8 cellular contexts compared by ENCODE assay signal in the genomic region with DNA sequence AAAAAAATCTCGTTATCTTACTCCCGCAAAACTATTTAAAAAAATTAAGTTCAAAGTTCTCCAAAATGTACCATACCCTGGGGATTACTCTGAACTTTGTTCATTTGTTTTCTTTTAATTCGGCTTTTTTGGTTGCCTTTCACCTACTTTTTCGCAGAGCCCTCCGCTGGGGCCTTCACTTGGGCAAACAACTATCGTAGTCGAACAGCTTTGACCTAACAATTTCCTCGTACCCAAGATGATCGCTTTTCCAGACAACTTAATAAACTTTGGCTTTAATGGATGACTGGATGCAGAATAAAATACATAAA. TPM values are rescaled to one million over a fixed set of nuclear protein-coding genes. Genes with fewer than 3 reads are reported as not detected.
DNase-seq lines count a peak whose midpoint lies in the region; ATAC-seq, FAIRE-seq and TF ChIP-seq lines count a peak whose summit lies in the region.

No MANE protein-coding gene starts in this region.

- H3K4me3 ChIP-seq in AG04450 (ENCODE audit: low read depth, low read length) (peak overlapping the region; percentile 66), muscle layer of colon (ENCODE audit: low read depth in 1 of 2, low read length in 2 of 2) (peak overlapping the region; percentile 56 to 75)

- TSS peak; percentile 75 for BruUV-seq in MCF 10A (replicated peaks; lab: Mats Ljungman, UMichigan)

- H3K27ac ChIP-seq in AG04450 (ENCODE audit: low read depth, low read length) (peak overlapping the region; percentile 33), muscle layer of colon (ENCODE audit: low read depth, low read length) (peak overlapping the region; percentile 74)

- H3K27me3 ChIP-seq in AG04450 (ENCODE audit: control insufficient read depth, insufficient read depth, low read length) (no peaks in the 10 kb centered on the region), muscle layer of colon (ENCODE audit: control insufficient read depth in 1 of 2, insufficient read depth in 2 of 2, low read length in 2 of 2) (no peaks in the 10 kb centered on the region)

- peak; percentile 3 for ATAC-seq in HG03159 (IDR thresholded peaks at IDR 0.05; ENCODE audit: unreplicated experiment)

- FAIRE-seq in frontal cortex (lab: Jason Lieb, UNC) = no peak

- H3K4me1 ChIP-seq in muscle layer of colon (ENCODE audit: insufficient read depth, low read length) = peaks cover 38% of the 10 kb centered on the region

- H3K36me3 ChIP-seq in muscle layer of colon (ENCODE audit: insufficient read depth, low read length) = no peaks in the 10 kb centered on the region

- H3K9me3 ChIP-seq in AG04450 (ENCODE audit: control insufficient read depth, insufficient read depth, low read length) = no peaks in the 10 kb centered on the region; the same call in 1 of the 2 replicates
- H3K9me3 ChIP-seq in muscle layer of colon (ENCODE audit: low read length) = no peaks in the 10 kb centered on the region

- DNase-seq in AG04450 (ENCODE audit: low read depth, low spot score) = no peak
- no peak for DNase-seq in MCF 10A (ENCODE audit: unreplicated experiment)
- no peak for DNase-seq in GOT3 (lab: John Stamatoyannopoulos, UW)
- DNase-seq in glutamatergic neuron = no peak
- no peak for DNase-seq in frontal cortex (ENCODE audit: low spot score in 2 of 2)
- DNase-seq in mucosa of gallbladder (ENCODE audit: low spot score) = no peak

- no peak for TF ChIP-seq CTCF in AG04450 (IDR thresholded peaks at IDR 0.05; ENCODE audit: low read depth, low read length)
- no peak for TF ChIP-seq CTCF in MCF 10A (IDR thresholded peaks at IDR 0.05; ENCODE audit: unreplicated experiment)
- no peak for TF ChIP-seq CTCF in glutamatergic neuron (IDR thresholded peaks at IDR 0.05; ENCODE audit: partially characterized antibody, unreplicated experiment)

- intact Hi-C loops in MCF 10A (cut with micrococcal nuclease) = loop anchor here (5.0 kb wide), 1 partner anchor 282 kb away; no protein-coding TSS in a partner anchor

- POLR2A ChIA-PET in AG04450 (lab: Yijun Ruan, JAX) (no interaction called here), MCF 10A (lab: Yijun Ruan, JAX) (interaction anchor here (0.6 to 10.1 kb wide), 14 partner anchors 8 to 762 kb away, joined by 3 to 150 read pairs (median 4); a partner anchor contains a TSS)

- CTCF ChIA-PET in AG04450 (lab: Charles Lee) (interaction anchor here (0.6 to 7.4 kb wide), 3 partner anchors 26 to 32 kb away, joined by 3 to 98 read pairs (median 18); a partner anchor contains a TSS), MCF 10A (lab: Yijun Ruan, JAX) (interaction anchor here (0.6 to 11.3 kb wide), 5 partner anchors 7 to 1140 kb away, joined by 3 to 131 read pairs (median 49); a partner anchor contains a TSS)

- H3K4me1 Mint-ChIP-seq in MCF 10A (ENCODE audit: insufficient read depth, unreplicated experiment) (peaks cover 25% of the 10 kb centered on the region), glutamatergic neuron (ENCODE audit: low read depth, unreplicated experiment) (peaks cover 11% of the 10 kb centered on the region)

- H3K4me3 Mint-ChIP-seq in MCF 10A (ENCODE audit: unreplicated experiment) (peak overlapping the region; percentile 95), glutamatergic neuron (ENCODE audit: unreplicated experiment) (no peak overlapping the region)

- H3K27me3 Mint-ChIP-seq in MCF 10A (ENCODE audit: insufficient read depth, unreplicated experiment) (no peaks in the 10 kb centered on the region), glutamatergic neuron (ENCODE audit: unreplicated experiment) (peaks cover 7% of the 10 kb centered on the region)

- peak overlapping the region; percentile 76 for H3K9ac ChIP-seq in muscle layer of colon (ENCODE audit: low read length)

- H3K9me3 Mint-ChIP-seq in MCF 10A (ENCODE audit: unreplicated experiment) = no peaks in the 10 kb centered on the region
- H3K9me3 Mint-ChIP-seq in glutamatergic neuron (ENCODE audit: unreplicated experiment) = peaks cover 2% of the 10 kb centered on the region

- peaks cover 13% of the 10 kb centered on the region for H3K36me3 Mint-ChIP-seq in MCF 10A (ENCODE audit: insufficient read depth, unreplicated experiment)
- H3K36me3 Mint-ChIP-seq in glutamatergic neuron (ENCODE audit: unreplicated experiment) = no peaks in the 10 kb centered on the region

- H3K27ac Mint-ChIP-seq in MCF 10A (ENCODE audit: low read depth, unreplicated experiment) = peak overlapping the region; percentile 96
- H3K27ac Mint-ChIP-seq in glutamatergic neuron (ENCODE audit: unreplicated experiment) = no peak overlapping the region

RNA-seq across cellular contexts. Expression of a gene that starts 2.7 kb away (rescaled TPM):
- polyA plus RNA-seq in AG04450 (2011; rRNA removed) = 10.0 and 10.3 TPM in 2 replicates
- 10.9 and 17.1 TPM in 2 replicates for polyA minus RNA-seq in AG04450 (2011; rRNA and poly(A)+ RNA removed)
- total RNA-seq in MCF 10A (2022) (23.6 and 25.5 TPM in 2 replicates), glutamatergic neuron (ENCODE audit: unreplicated experiment) (10.7 TPM), frontal cortex (8.6 TPM), mucosa of gallbladder (20.9 TPM)

RNA-seq across cellular contexts. Expression of a gene that starts 5.4 kb away (rescaled TPM):
- 63.3 and 69.7 TPM in 2 replicates for polyA plus RNA-seq in AG04450 (2011; rRNA removed)
- polyA minus RNA-seq in AG04450 (2011; rRNA and poly(A)+ RNA removed) = 88.7 and 100 TPM in 2 replicates
- total RNA-seq in MCF 10A (2022) (61.7 and 63.1 TPM in 2 replicates), glutamatergic neuron (ENCODE audit: unreplicated experiment) (65.1 TPM), frontal cortex (33.4 TPM), mucosa of gallbladder (117 TPM)

RNA-seq across cellular contexts. Expression of a gene that starts 25.0 kb away (rescaled TPM):
- polyA plus RNA-seq in AG04450 (2011; rRNA removed) = 5.6 and 6.1 TPM in 2 replicates
- 2.8 and 3.8 TPM in 2 replicates for polyA minus RNA-seq in AG04450 (2011; rRNA and poly(A)+ RNA removed)
- total RNA-seq in MCF 10A (2022) = 21.5 and 29.0 TPM in 2 replicates
- total RNA-seq in glutamatergic neuron (ENCODE audit: unreplicated experiment) = 11.5 TPM
- 14.3 TPM for total RNA-seq in frontal cortex
- total RNA-seq in mucosa of gallbladder = 21.8 TPM

RNA-seq across cellular contexts. Expression of a gene that starts 26.6 kb away (rescaled TPM):
- 14.3 and 20.6 TPM in 2 replicates for polyA plus RNA-seq in AG04450 (2011; rRNA removed)
- 16.2 and 23.4 TPM in 2 replicates for polyA minus RNA-seq in AG04450 (2011; rRNA and poly(A)+ RNA removed)
- 42.1 and 42.4 TPM in 2 replicates for total RNA-seq in MCF 10A (2022)
- 81.8 TPM for total RNA-seq in glutamatergic neuron (ENCODE audit: unreplicated experiment)
- total RNA-seq in frontal cortex = 22.4 TPM
- total RNA-seq in mucosa of gallbladder = 95.4 TPM

RNA-seq across cellular contexts. Expression of a gene that starts 45.4 kb away (rescaled TPM):
- polyA plus RNA-seq in AG04450 (2011; rRNA removed) = 5.5 and 7.1 TPM in 2 replicates
- 7.1 and 8.9 TPM in 2 replicates for polyA minus RNA-seq in AG04450 (2011; rRNA and poly(A)+ RNA removed)
- total RNA-seq in MCF 10A (2022) (0.32 and 0.91 TPM in 2 replicates), glutamatergic neuron (ENCODE audit: unreplicated experiment) (3.3 TPM), frontal cortex (3.7 TPM), mucosa of gallbladder (26.2 TPM)
